Comparison of ENCODE assay signal across 8 cellular contexts in genomic region chr5:146203872-146204192, GRCh38. TPM values are rescaled to one million over a fixed set of nuclear protein-coding genes. Genes with fewer than 3 reads are reported as not detected.
DNase-seq lines count a peak whose midpoint lies in the region; ATAC-seq and TF ChIP-seq lines count a peak whose summit lies in the region.

No MANE protein-coding gene starts in this region.

- no peak for TF ChIP-seq CTCF in BE2C (IDR thresholded peaks at IDR 0.05; ENCODE audit: low read depth, low read length)
- TF ChIP-seq CTCF in lower leg skin (IDR thresholded peaks at IDR 0.05): no peak

- H3K27me3 ChIP-seq in BE2C: no peaks in the 10 kb centered on the region
- H3K27me3 ChIP-seq in aorta (ENCODE audit: control insufficient read depth in 1 of 2, insufficient read depth in 2 of 2, low read length in 1 of 2): no peaks in the 10 kb centered on the region

- H3K27ac ChIP-seq in angular gyrus (ENCODE audit: low read depth, low read length) (peak overlapping the region; percentile 7), aorta (ENCODE audit: low read depth in 1 of 2, low read length in 2 of 2) (no peak overlapping the region)

- H3K4me1 ChIP-seq in BE2C (no peaks in the 10 kb centered on the region; the same call in 1 of the 2 replicates), aorta (ENCODE audit: control insufficient read depth in 1 of 2, insufficient read depth in 2 of 2, low read length in 2 of 2) (peaks cover 0 to 4% of the 10 kb centered on the region in 2 donors)

- intact Hi-C loops in lower leg skin (cut with DNase I; ENCODE audit: low total_unique reads): no loop called here
- intact Hi-C loops in aorta (cut with DNase I): loop anchor here in 1 of 2 donors (1.0 to 5.0 kb wide), 2 partner anchors 22 to 38 kb away; partner anchors contain the start of gene LARS1

- no peak for DNase-seq in BE2C
- DNase-seq in lower leg skin (ENCODE audit: low spot score in 2 of 2): no peak
- DNase-seq in aorta: no peak
- DNase-seq in NCI-H510A treated with DMSO at 0.1 percent for 48 hours (lab: John Stamatoyannopoulos, UW): no peak
- no peak for DNase-seq in AML-193 (lab: John Stamatoyannopoulos, UW)
- DNase-seq in stimulated activated naive CD4-positive, alpha-beta T cell treated with Interleukin-2 at 50 U/mL for 16 hours (lab: John Stamatoyannopoulos, UW): no peak

- ATAC-seq in HG02678 (IDR thresholded peaks at IDR 0.05; ENCODE audit: unreplicated experiment): peak; percentile 5
- no peak for ATAC-seq in aorta (ENCODE audit: low FRiP score)

- H3K9me3 ChIP-seq in BE2C: no peaks in the 10 kb centered on the region
- H3K9me3 ChIP-seq in aorta (ENCODE audit: control insufficient read depth, low read length): no peaks in the 10 kb centered on the region

- peak overlapping the region; percentile 73 for H3K4me3 ChIP-seq in BE2C (ENCODE audit: low read depth, low read length)
- H3K4me3 ChIP-seq in lower leg skin (ENCODE audit: low read depth, poor library complexity, severe bottlenecking): peak overlapping the region; percentile 68
- H3K4me3 ChIP-seq in aorta (ENCODE audit: low read length in 2 of 2): peak overlapping the region; percentile 81 to 97

- 1% methylated on average over 21 of the region's 21 CpGs for WGBS in lower leg skin, 2 donors
- 0 to 1% methylated on average over 18 to 21 of the region's 21 CpGs for WGBS in aorta, 2 donors

- H3K36me3 ChIP-seq in BE2C (no peaks in the 10 kb centered on the region), aorta (ENCODE audit: control insufficient read depth in 1 of 2, insufficient read depth in 2 of 2, low read length in 1 of 2) (no peaks in the 10 kb centered on the region)

- no peak for TF ChIP-seq POLR2A in lower leg skin (IDR thresholded peaks at IDR 0.05)

RNA-seq across cellular contexts. Expression of gene RBM27, which starts 0.4 kb away (rescaled TPM):
- polyA plus RNA-seq in BE2C (2012; ENCODE audit: insufficient read depth, insufficient read length, low read depth): 13.3 TPM
- total RNA-seq in lower leg skin (10 to 100 TPM; 16.1 to 20.7 (median 18.1) TPM), aorta (10 to 100 TPM; 23.2 to 24.9 TPM)
- polyA plus RNA-seq in aorta: 10 to 100 TPM in 1 of 2 donors, 1 to 10 TPM in 1; 7.3 to 10.5 TPM

RNA-seq across cellular contexts. Expression of gene LARS1, which starts 21.4 kb away (rescaled TPM):
- polyA plus RNA-seq in BE2C (2012; ENCODE audit: insufficient read depth, insufficient read length, low read depth): 118 TPM
- 10 to 100 TPM; 46.1 to 57.3 (median 50.1) TPM for total RNA-seq in lower leg skin
- total RNA-seq in aorta: 100 to 1,000 TPM in 1 of 2 donors, 10 to 100 TPM in 1; 92.3 to 101 TPM
- polyA plus RNA-seq in aorta: 10 to 100 TPM; 28.4 to 49.9 TPM
